ENCODE assay signal across 8 cellular contexts in the genomic region with DNA sequence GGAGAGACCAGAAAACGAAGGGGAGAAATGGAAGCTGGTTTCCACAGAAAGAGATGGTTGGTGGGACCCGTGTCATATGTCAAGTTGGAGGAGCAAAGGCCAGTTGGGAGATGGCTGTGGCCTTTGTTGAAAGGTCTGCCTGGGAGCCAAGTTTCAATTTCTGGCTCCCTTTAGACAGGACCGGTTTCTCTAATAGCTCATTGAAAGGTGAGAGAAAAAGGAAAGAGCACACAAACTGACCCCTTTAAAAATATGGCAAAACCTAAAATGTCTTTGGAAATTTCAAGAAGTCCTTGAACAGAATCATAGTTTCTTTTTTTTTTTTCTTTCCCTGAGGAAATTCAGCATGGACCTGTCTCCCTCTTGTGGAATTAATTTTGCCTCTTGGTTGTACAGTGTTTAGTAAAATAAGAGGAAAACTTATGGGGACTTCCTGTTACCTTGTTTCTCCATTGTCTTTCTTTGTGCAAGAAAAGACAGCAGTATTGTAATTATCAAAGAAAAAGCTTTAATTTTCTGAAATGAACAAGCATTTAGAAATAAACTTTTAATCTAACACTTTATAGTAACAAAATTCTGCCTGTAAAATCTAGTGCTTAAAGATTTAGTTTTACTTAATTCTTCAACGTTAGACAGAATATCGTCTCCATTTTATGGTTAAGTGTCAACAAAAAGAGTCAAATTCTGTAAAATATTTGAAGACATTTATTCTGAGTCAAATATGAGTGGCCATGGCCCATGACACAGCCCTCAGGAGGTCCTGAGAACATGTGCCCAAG.
DNase-seq lines count a peak whose midpoint lies in the region; ATAC-seq, FAIRE-seq and TF ChIP-seq lines count a peak whose summit lies in the region.

No MANE protein-coding gene starts in this region.

- no peak for TF ChIP-seq POLR2A in K562 (conservative IDR thresholded peaks at IDR 0.05)
- no peak for TF ChIP-seq POLR2A in vagina (IDR thresholded peaks at IDR 0.05)

- ATAC-seq in K562 (no peak), HG03039 (IDR thresholded peaks at IDR 0.05; ENCODE audit: unreplicated experiment) (no peak)
- no peak for ATAC-seq in activated CD4-positive, CD25-positive, alpha-beta regulatory T cell treated with anti-CD3 and anti-CD28 coated beads, Interleukin-2, amount 50 U/mL, for 24 hours

- DNase-seq in SHP77 treated with DMSO at 0.1 percent for 48 hours (lab: John Stamatoyannopoulos, UW) (peak; percentile 1), SHP77 (lab: John Stamatoyannopoulos, UW) (no peak), K562 (ENCODE audit: extremely low read depth in 1 of 4, low spot score in 3 of 4) (no peak), left kidney (ENCODE audit: low read depth, low spot score) (peak; percentile 61), vagina (ENCODE audit: extremely low spot score in 2 of 2) (no peak)
- no peak for DNase-seq in stimulated activated CD4-positive, alpha-beta T cell treated with anti-CD3 and anti-CD28 coated beads, Interleukin-2, amount 100 ng/mL, for 24 hours

- no peaks in the 10 kb centered on the region for H3K79me2 ChIP-seq in K562 (ENCODE audit: control insufficient read depth, insufficient read depth, low read length)

- H3K9me3 ChIP-seq in K562 (replicated peaks; ENCODE audit: control insufficient read depth, insufficient read depth, low read depth, low read length) (no peaks in the 10 kb centered on the region), vagina (no peaks in the 10 kb centered on the region)

- TF ChIP-seq CTCF in K562 (IDR thresholded peaks at IDR 0.05 in 2 of 3, conservative IDR thresholded peaks at IDR 0.05 in 1 of 3; ENCODE audit: insufficient read depth in 2 of 3, low read depth in 1 of 3, low read length in 3 of 3) (peak in 1 of 3 experiments; percentile 30; a peak in 1 of 6 replicates), vagina (IDR thresholded peaks at IDR 0.05) (peak in 2 of 3 experiments; percentile 45 to 50)

- no peaks in the 10 kb centered on the region for H4K20me1 ChIP-seq in K562 (replicated peaks; ENCODE audit: control insufficient read depth, insufficient read depth, low read length)

- H3K9me1 ChIP-seq in K562 (ENCODE audit: control insufficient read depth, insufficient read depth, low read length): no peaks in the 10 kb centered on the region

- POLR2A ChIA-PET in K562 (lab: Yijun Ruan, JAX): interaction anchor here (0.8 kb wide), 1 partner anchor 8 kb away, joined by 4 read pairs; no protein-coding TSS in a partner anchor

- peaks cover 0 to 11% of the 10 kb centered on the region in 2 experiments; a peak in 1 of 5 replicates for H3K27me3 ChIP-seq in K562 (ENCODE audit: control insufficient read depth in 2 of 2, insufficient read depth in 2 of 2, low read length in 2 of 2)
- H3K27me3 ChIP-seq in vagina: no peaks in the 10 kb centered on the region

- H3K4me2 ChIP-seq in K562 (ENCODE audit: insufficient read depth, low read length): no peak overlapping the region

- no peak overlapping the region for H2AFZ ChIP-seq in K562 (ENCODE audit: low read depth, low read length)

- FAIRE-seq in K562 (lab: Jason Lieb, UNC): no peak

- no peak for TF ChIP-seq EP300 in K562 (IDR thresholded peaks at IDR 0.05; ENCODE audit: low read length)

- H3K9ac ChIP-seq in K562 (ENCODE audit: insufficient read depth in 1 of 2, low read depth in 2 of 2, low read length in 2 of 2): no peak overlapping the region

- no peaks in the 10 kb centered on the region for H3K4me1 ChIP-seq in K562 (replicated peaks in 1 of 2; ENCODE audit: control insufficient read depth in 2 of 2, insufficient read depth in 2 of 2, low read length in 2 of 2)
- peaks cover 13% of the 10 kb centered on the region for H3K4me1 ChIP-seq in vagina

- H3K27ac ChIP-seq in K562 (ENCODE audit: extremely low read depth, low read depth, low read length) (no peak overlapping the region), vagina (peak overlapping the region; percentile 16)

- H3K4me3 ChIP-seq in K562: no peak overlapping the region
- H3K4me3 ChIP-seq in vagina: no peak overlapping the region

- 0% methylated on average over 5 of the region's 5 CpGs for WGBS in K562 (ENCODE audit: insufficient coverage, low coverage, missing lambda C conversion rate)

- CTCF ChIA-PET in K562 (lab: Yijun Ruan, JAX; ENCODE audit: low intra/inter-chr PET ratio): no interaction called here

- no TSS peak for BruUV-seq in K562 (replicated peaks; lab: Mats Ljungman, UMichigan)

- intact Hi-C loops in K562 (cut with micrococcal nuclease): no loop called here
- intact Hi-C loops in vagina (cut with DNase I): loop anchor here (5.0 kb wide), 1 partner anchor 269 kb away; no protein-coding TSS in a partner anchor

- TF ChIP-seq RAD21 in K562 (CRISPR knock-in tag; conservative IDR thresholded peaks at IDR 0.05 in 1 of 2, IDR thresholded peaks at IDR 0.05 in 1 of 2): peak; percentile 36 to 54

- H3K36me3 ChIP-seq in K562 (ENCODE audit: control insufficient read depth, insufficient read depth, low read length): no peaks in the 10 kb centered on the region
- no peaks in the 10 kb centered on the region for H3K36me3 ChIP-seq in vagina

- in situ Hi-C loops in K562 (cut with MboI): loop anchor here (25.0 kb wide), 1 partner anchor 289 kb away; no protein-coding TSS in a partner anchor

TF ChIP-seq in K562, 482 proteins besides CTCF, POLR2A, EP300 and RAD21:
- TF ChIP-seq, protein P1, sequence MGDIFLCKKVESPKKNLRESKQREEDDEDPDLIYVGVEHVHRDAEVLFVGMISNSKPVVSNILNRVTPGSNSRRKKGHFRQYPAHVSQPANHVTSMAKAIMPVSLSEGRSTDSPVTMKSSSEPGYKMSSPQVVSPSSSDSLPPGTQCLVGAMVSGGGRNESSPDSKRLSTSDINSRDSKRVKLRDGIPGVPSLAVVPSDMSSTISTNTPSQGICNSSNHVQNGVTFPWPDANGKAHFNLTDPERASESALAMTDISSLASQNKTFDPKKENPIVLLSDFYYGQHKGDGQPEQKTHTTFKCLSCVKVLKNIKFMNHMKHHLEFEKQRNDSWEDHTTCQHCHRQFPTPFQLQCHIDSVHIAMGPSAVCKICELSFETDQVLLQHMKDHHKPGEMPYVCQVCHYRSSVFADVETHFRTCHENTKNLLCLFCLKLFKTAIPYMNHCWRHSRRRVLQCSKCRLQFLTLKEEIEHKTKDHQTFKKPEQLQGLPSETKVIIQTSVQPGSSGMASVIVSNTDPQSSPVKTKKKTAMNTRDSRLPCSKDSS (IDR thresholded peaks at IDR 0.05; ENCODE audit: low read depth, partially characterized antibody): no peak
- TF ChIP-seq ZNF384 (IDR thresholded peaks at IDR 0.05; ENCODE audit: low read depth, low read length) (peak; percentile 72), PHF20 (IDR thresholded peaks at IDR 0.05; ENCODE audit: partially characterized antibody) (no peak)

Comparison
In these comparisons a context has a peak if more than half of its experiments do, and no peak if none do; other contexts are left out.
1. DNase-seq: peak in SHP77 treated with DMSO at 0.1 percent for 48 hours (single experiment) and left kidney (single experiment); none in SHP77 (0 of 2), K562 (0 of 4), vagina (0 of 2) and stimulated activated CD4-positive, alpha-beta T cell treated with anti-CD3 and anti-CD28 coated beads, Interleukin-2, amount 100 ng/mL, for 24 hours (0 of 2).